In genomic region chr7:130379019-130379418, GRCh38 we compare ENCODE assay signal across 1 cellular context.
TF ChIP-seq lines count a peak whose summit lies in the region.

No MANE protein-coding gene starts in this region.

TF ChIP-seq in IMR-90, 13 proteins besides CTCF, POLR2A, EP300 and RAD21:
- TF ChIP-seq CHD1 (IDR thresholded peaks at IDR 0.05; ENCODE audit: low read depth, low read length), result no peak
- no peak for TF ChIP-seq NFE2L2 (IDR thresholded peaks at IDR 0.05; ENCODE audit: low read depth, low read length)
- TF ChIP-seq MAZ (IDR thresholded peaks at IDR 0.05; ENCODE audit: borderline replicate concordance, low read depth, low read length), result no peak
- no peak for TF ChIP-seq MXI1 (IDR thresholded peaks at IDR 0.05; ENCODE audit: borderline replicate concordance, low read depth, low read length)
- TF ChIP-seq RFX5 (IDR thresholded peaks at IDR 0.05; ENCODE audit: low read depth, low read length), result no peak
- TF ChIP-seq ELK1 (IDR thresholded peaks at IDR 0.05; ENCODE audit: borderline replicate concordance, low read depth, low read length), result no peak
- TF ChIP-seq BHLHE40 (IDR thresholded peaks at IDR 0.05; ENCODE audit: low read depth, low read length), result no peak
- TF ChIP-seq CEBPB (IDR thresholded peaks at IDR 0.05; ENCODE audit: low read depth, low read length), result no peak
- no peak for TF ChIP-seq USF2 (IDR thresholded peaks at IDR 0.05; ENCODE audit: low read depth, low read length)
- no peak for TF ChIP-seq FOS (IDR thresholded peaks at IDR 0.05; ENCODE audit: low read depth, low read length)
- TF ChIP-seq MAFK (IDR thresholded peaks at IDR 0.05; ENCODE audit: low read depth, low read length), result no peak
- TF ChIP-seq RCOR1 (IDR thresholded peaks at IDR 0.05; ENCODE audit: insufficient replicate concordance, low read length), result no peak
